24 cellular contexts compared by ENCODE assay signal in genomic region chr1:233965856-233966255, GRCh38.
"Had no signal": no experiment of that assay in that cellular context is flagged by ENCODE, and none has a peak within 500 bp of the region (broad histone marks: within the 10 kb centered on the region; RNA-seq: fewer than 3 reads in every experiment).

No MANE protein-coding gene starts in this region.

- ATAC-seq: effector memory CD8-positive, alpha-beta T cell; esophagus mucosa; foreskin keratinocyte; gastrocnemius medialis; gastroesophageal sphincter; heart left ventricle; heart right ventricle had no signal

- H3K4me3 ChIP-seq: colonic mucosa, coronary artery, dorsolateral prefrontal cortex, esophagus squamous epithelium, gastrocnemius medialis, gastroesophageal sphincter, heart left ventricle, heart right ventricle, hepatocyte had no signal

- H3K4me1 ChIP-seq: colonic mucosa, esophagus squamous epithelium, foreskin keratinocyte, gastrocnemius medialis, gastroesophageal sphincter, heart left ventricle, heart right ventricle had no signal

- H3K36me3 ChIP-seq: colonic mucosa, esophagus squamous epithelium, gastrocnemius medialis, gastroesophageal sphincter, heart left ventricle, heart right ventricle had no signal

- H3K9me3 ChIP-seq: colonic mucosa, gastrocnemius medialis had no signal

- H3K27ac ChIP-seq: colonic mucosa, coronary artery, dorsolateral prefrontal cortex, epithelial cell of prostate, esophagus squamous epithelium, foreskin keratinocyte, gastrocnemius medialis, gastroesophageal sphincter, heart left ventricle, heart right ventricle, hepatocyte had no signal

- H3K27me3 ChIP-seq: colonic mucosa, dorsolateral prefrontal cortex, foreskin keratinocyte, gastrocnemius medialis, hepatocyte had no signal

- DNase-seq: colonic mucosa; cortex of kidney; dermis blood vessel endothelial cell; dorsolateral prefrontal cortex; effector CD4-positive, alpha-beta T cell; effector CD8-positive, alpha-beta T cell; effector memory CD4-positive, alpha-beta T cell; effector memory CD8-positive, alpha-beta T cell; endodermal cell; erythroblast; esophagus squamous epithelium; foreskin fibroblast; foreskin keratinocyte; foreskin melanocyte; gastrocnemius medialis; glutamatergic neuron; head of caudate nucleus; heart left ventricle; heart right ventricle had no signal
